In genomic region chr14:68979722-68980552, GRCh38 we compare ENCODE assay signal across 1 cellular context.
A peak's percentile ranks its signal among the peaks of the same experiment; 100 is the strongest.
TF ChIP-seq lines count a peak whose summit lies in the region.

No MANE protein-coding gene starts in this region.

TF ChIP-seq in HepG2, 621 proteins besides CTCF, POLR2A, EP300 and RAD21 (continued from another document):
- TF ChIP-seq ZNF276 (CRISPR knock-in tag; IDR thresholded peaks at IDR 0.05; ENCODE audit: low read depth) (no peak), ZNF740 (CRISPR knock-in tag; IDR thresholded peaks at IDR 0.05) (0 out of 2 replicates have a peak, but pooled peaks have one; percentile 2), MLXIP (CRISPR knock-in tag; IDR thresholded peaks at IDR 0.05; ENCODE audit: borderline replicate concordance) (no peak), ZGPAT (CRISPR knock-in tag; IDR thresholded peaks at IDR 0.05) (peak; percentile 12; the same call in 1 of the 2 replicates), ZNF142 (CRISPR knock-in tag; IDR thresholded peaks at IDR 0.05) (0 out of 2 replicates have a peak, but pooled peaks have one; percentile 47), AKNA (CRISPR knock-in tag; IDR thresholded peaks at IDR 0.05; ENCODE audit: borderline replicate concordance) (no peak), PTBP1 (IDR thresholded peaks at IDR 0.05; ENCODE audit: low read depth, low read length, poor library complexity, severe bottlenecking) (no peak), ZNF501 (CRISPR knock-in tag; IDR thresholded peaks at IDR 0.05) (peak; percentile 7; the same call in 1 of the 2 replicates), ZNF468 (CRISPR knock-in tag; IDR thresholded peaks at IDR 0.05) (no peak), SOX6 (IDR thresholded peaks at IDR 0.05) (no peak), SOX6 (CRISPR knock-in tag; IDR thresholded peaks at IDR 0.05) (0 out of 2 replicates have a peak, but pooled peaks have one; percentile 12), ZNF576 (CRISPR knock-in tag; IDR thresholded peaks at IDR 0.05) (no peak), DNMT3B (CRISPR knock-in tag; conservative IDR thresholded peaks at IDR 0.05) (no peak)
TF ChIP-seq in HepG2: peak in this region for 23.
